11 cellular contexts compared by ENCODE assay signal in the genomic region with DNA sequence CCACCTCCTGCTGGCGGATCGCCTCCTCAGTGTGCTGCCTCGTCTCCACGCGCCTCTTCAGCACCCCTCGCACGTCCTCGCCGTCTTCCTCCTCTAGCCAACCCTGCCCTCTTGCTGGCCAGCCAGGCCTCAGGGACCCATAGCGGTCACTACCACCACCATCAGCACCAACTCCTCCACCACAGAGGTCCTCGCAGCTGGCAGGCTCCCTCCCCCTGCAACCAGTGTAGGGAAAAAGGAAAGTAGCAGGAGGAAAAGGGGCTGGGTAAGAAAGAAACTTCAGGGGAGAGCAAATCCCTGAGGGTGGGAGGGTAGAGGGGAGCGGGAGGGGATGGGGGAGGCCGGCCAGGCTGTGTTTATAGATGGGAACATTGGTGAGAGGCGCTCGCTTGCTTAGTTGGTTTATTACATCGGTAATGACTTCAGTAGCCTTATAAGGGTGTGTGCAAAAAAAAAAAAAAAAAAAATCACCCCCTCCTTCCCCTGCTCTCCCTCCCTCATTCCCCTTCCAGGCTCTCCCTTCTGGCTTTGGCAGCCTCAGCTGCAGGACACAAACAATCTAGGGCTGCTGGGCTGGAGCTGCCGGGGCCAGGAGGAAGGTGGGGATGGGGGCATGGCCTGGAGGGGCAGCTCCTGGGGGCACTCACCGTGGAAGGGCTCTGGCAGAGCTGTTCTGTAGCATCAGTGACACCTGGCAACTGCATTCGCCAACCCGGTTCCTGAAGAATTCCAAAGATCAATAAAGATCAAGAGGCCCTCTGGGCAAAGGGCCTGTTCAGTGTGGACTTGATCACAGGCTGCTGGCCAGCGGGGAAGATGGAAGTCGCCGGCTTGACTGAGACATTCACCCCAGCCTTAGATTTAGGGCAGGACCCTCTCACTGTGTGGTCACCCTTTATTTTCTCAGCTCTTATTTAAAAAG.
DNase-seq lines count a peak whose midpoint lies in the region; TF ChIP-seq lines count a peak whose summit lies in the region.
"Had no signal": no experiment of that assay in that cellular context is flagged by ENCODE, and none has a peak within 500 bp of the region (broad histone marks: within the 10 kb centered on the region; RNA-seq: fewer than 3 reads in every experiment).

No MANE protein-coding gene starts in this region.

- WGBS in mesenchymal stem cell, result 91% methylated on average over 17 of the region's 23 CpGs

- peak overlapping the region; percentile 67 for H3K4me2 ChIP-seq in fibroblast of lung (ENCODE audit: extremely low read depth, insufficient read depth, low read length)
- no peak overlapping the region for H3K4me2 ChIP-seq in mesenchymal stem cell (ENCODE audit: low read length, poor library complexity, severe bottlenecking)
- H3K4me2 ChIP-seq in osteoblast (ENCODE audit: insufficient read depth, low read length), result no peak overlapping the region

- H3K9ac ChIP-seq in fibroblast of lung (ENCODE audit: insufficient read depth, low read length) (no peak overlapping the region), mesenchymal stem cell (ENCODE audit: low read length) (peak overlapping the region; percentile 61), stomach smooth muscle (ENCODE audit: low read length in 2 of 2) (peak overlapping the region; percentile 83 to 99)

- H3K18ac ChIP-seq in mesenchymal stem cell (ENCODE audit: low read depth in 1 of 2, low read length in 2 of 2), result peak overlapping the region in 1 of 2 experiments; percentile 59

- H2BK120ac ChIP-seq in mesenchymal stem cell (ENCODE audit: low read depth, low read length), result peak overlapping the region; percentile 23

- H3K23ac ChIP-seq in mesenchymal stem cell (ENCODE audit: low read length in 2 of 2), result no peak overlapping the region

- H3K4me3 ChIP-seq in fibroblast of lung (replicated peaks in 1 of 4; ENCODE audit: control extremely low read depth in 1 of 4, insufficient read depth in 1 of 4, low read depth in 3 of 4, low read length in 4 of 4), result peak overlapping the region in 3 of 4 experiments; percentile 31 to 64 (median 46)
- H3K4me3 ChIP-seq in mesenchymal stem cell (ENCODE audit: insufficient read depth in 1 of 2, low read depth in 1 of 2, low read length in 2 of 2), result no peak overlapping the region
- peak overlapping the region; percentile 83 to 96 for H3K4me3 ChIP-seq in stomach smooth muscle (ENCODE audit: low read length in 2 of 2)
- no peak overlapping the region for H3K4me3 ChIP-seq in osteoblast (ENCODE audit: insufficient read depth, low read length)

- H4K91ac ChIP-seq in mesenchymal stem cell (ENCODE audit: low read length), result no peak overlapping the region

- peaks cover 45% of the 10 kb centered on the region for H3K79me2 ChIP-seq in fibroblast of lung (ENCODE audit: control insufficient read depth, insufficient read depth, low read length)
- H3K79me2 ChIP-seq in osteoblast (ENCODE audit: insufficient read depth, low read length), result peaks cover 9% of the 10 kb centered on the region

- H4K20me1 ChIP-seq in fibroblast of lung (ENCODE audit: control insufficient read depth, extremely low read depth, insufficient read depth, low read length), result no peaks in the 10 kb centered on the region
- no peaks in the 10 kb centered on the region for H4K20me1 ChIP-seq in osteoblast (ENCODE audit: insufficient read depth, low read length)

- peak overlapping the region; percentile 27 for H4K8ac ChIP-seq in mesenchymal stem cell (ENCODE audit: low read length)

- H3K36me3 ChIP-seq in fibroblast of lung (ENCODE audit: control insufficient read depth, insufficient read depth, low read length) (peaks cover 25% of the 10 kb centered on the region), mesenchymal stem cell (ENCODE audit: control insufficient read depth in 1 of 2, insufficient read depth in 2 of 2, low read depth in 1 of 2, low read length in 2 of 2) (peaks cover 13 to 72% of the 10 kb centered on the region in 2 experiments), stomach smooth muscle (ENCODE audit: control insufficient read depth in 2 of 2, insufficient read depth in 2 of 2, low read length in 2 of 2) (peaks cover 4 to 11% of the 10 kb centered on the region in 2 donors), osteoblast (ENCODE audit: insufficient read depth, low read length) (peaks cover 68% of the 10 kb centered on the region)
- H3K36me3 ChIP-seq: BE2C had no signal

- peak overlapping the region; percentile 44 for H2BK15ac ChIP-seq in mesenchymal stem cell (ENCODE audit: low read depth, poor library complexity, severe bottlenecking)

- DNase-seq in fibroblast of lung (ENCODE audit: low read depth in 2 of 2), result peak in 1 of 2 donors; percentile 77
- peak; percentile 41 for DNase-seq in mesenchymal stem cell
- no peak for DNase-seq in OCI-M1 (lab: John Stamatoyannopoulos, UW)
- DNase-seq in activated effector memory CD4-positive, alpha-beta T cell treated with anti-CD3 and anti-CD28 coated beads, Interleukin-2, amount 50 U/mL, for 16 hours, result no peak
- DNase-seq in activated CD4-positive, alpha-beta T cell treated with anti-CD3 and anti-CD28 coated beads for 1 hour, result no peak
- DNase-seq in osteoblast (ENCODE audit: insufficient read length, low spot score, missing footprints), result no peak
- DNase-seq: GOT3 had no signal

- peak overlapping the region in 1 of 2 experiments; percentile 45 for H2BK12ac ChIP-seq in mesenchymal stem cell (ENCODE audit: low read length in 2 of 2)

- H3K4me1 ChIP-seq in fibroblast of lung (ENCODE audit: control insufficient read depth, extremely low read depth, insufficient read depth, low read length), result peaks cover 24% of the 10 kb centered on the region
- peaks cover 30% of the 10 kb centered on the region for H3K4me1 ChIP-seq in mesenchymal stem cell (ENCODE audit: control insufficient read depth, insufficient read depth, low read depth, low read length)
- H3K4me1 ChIP-seq in stomach smooth muscle (ENCODE audit: control insufficient read depth, insufficient read depth, low read length), result peaks cover 52% of the 10 kb centered on the region
- peaks cover 20% of the 10 kb centered on the region for H3K4me1 ChIP-seq in osteoblast (ENCODE audit: insufficient read depth, low read length)
- H3K4me1 ChIP-seq: BE2C had no signal

- H3K27me3 ChIP-seq in fibroblast of lung (ENCODE audit: control insufficient read depth, insufficient read depth, low read length) (no peaks in the 10 kb centered on the region), mesenchymal stem cell (ENCODE audit: control insufficient read depth in 1 of 2, insufficient read depth in 1 of 2, low read length in 2 of 2) (no peaks in the 10 kb centered on the region), stomach smooth muscle (ENCODE audit: control insufficient read depth in 1 of 2, insufficient read depth in 2 of 2, low read length in 2 of 2) (no peaks in the 10 kb centered on the region), osteoblast (ENCODE audit: insufficient read depth, low read length) (no peaks in the 10 kb centered on the region)
- H3K27me3 ChIP-seq: BE2C had no signal

- TF ChIP-seq CTCF in VCaP (conservative IDR thresholded peaks at IDR 0.05) (no peak), fibroblast of lung (conservative IDR thresholded peaks at IDR 0.05 in 1 of 2, IDR thresholded peaks at IDR 0.05 in 1 of 2; ENCODE audit: low read depth in 1 of 2, low read length in 2 of 2) (no peak), osteoblast (IDR thresholded peaks at IDR 0.05; ENCODE audit: extremely low read depth, low read depth, low read length) (no peak)

- peak overlapping the region; percentile 71 for H2AK5ac ChIP-seq in mesenchymal stem cell (ENCODE audit: low read length, severe bottlenecking)

- H3K79me1 ChIP-seq in mesenchymal stem cell (replicated peaks; ENCODE audit: low read length, poor library complexity, severe bottlenecking), result peaks cover 43% of the 10 kb centered on the region

- H2BK5ac ChIP-seq in mesenchymal stem cell (ENCODE audit: low read depth, low read length, poor library complexity, severe bottlenecking), result no peak overlapping the region

- no peak overlapping the region for H3K14ac ChIP-seq in mesenchymal stem cell (ENCODE audit: low read length in 2 of 2)

- no peaks in the 10 kb centered on the region for H3K9me3 ChIP-seq in fibroblast of lung (ENCODE audit: control insufficient read depth, insufficient read depth, low read depth, low read length)
- H3K9me3 ChIP-seq in mesenchymal stem cell (ENCODE audit: control insufficient read depth, low read length), result no peaks in the 10 kb centered on the region
- H3K9me3 ChIP-seq in stomach smooth muscle (ENCODE audit: control insufficient read depth in 2 of 2, low read length in 2 of 2), result no peaks in the 10 kb centered on the region
- H3K9me3 ChIP-seq in osteoblast (ENCODE audit: low read depth, low read length), result no peaks in the 10 kb centered on the region
- H3K9me3 ChIP-seq: BE2C had no signal

- peak overlapping the region; percentile 70 for H3K27ac ChIP-seq in VCaP
- H3K27ac ChIP-seq in fibroblast of lung (ENCODE audit: insufficient read depth, low read length), result no peak overlapping the region
- H3K27ac ChIP-seq in mesenchymal stem cell (ENCODE audit: low read length, poor library complexity, severe bottlenecking), result no peak overlapping the region
- H3K27ac ChIP-seq in stomach smooth muscle (ENCODE audit: low read length), result peak overlapping the region; percentile 98
- no peak overlapping the region for H3K27ac ChIP-seq in osteoblast (ENCODE audit: low read depth, low read length)
- H3K27ac ChIP-seq: RWPE1 had no signal

- H3K4ac ChIP-seq in mesenchymal stem cell (ENCODE audit: low read depth in 1 of 2, low read length in 2 of 2), result peak overlapping the region in 1 of 2 experiments; percentile 35

- H2AFZ ChIP-seq in fibroblast of lung (ENCODE audit: low read length), result no peak overlapping the region
- H2AFZ ChIP-seq in mesenchymal stem cell (ENCODE audit: low read depth, low read length), result no peak overlapping the region
- H2AFZ ChIP-seq in osteoblast (ENCODE audit: low read length), result no peak overlapping the region

Comparison
In these comparisons a context has a peak if more than half of its experiments do, and no peak if none do; other contexts are left out.
1. H3K27ac ChIP-seq: peak in VCaP (single experiment) and stomach smooth muscle (single experiment); none in fibroblast of lung (single experiment), mesenchymal stem cell (single experiment) and osteoblast (single experiment).
2. H3K4me3 ChIP-seq: peak in fibroblast of lung (3 of 4) and stomach smooth muscle (2 of 2); none in mesenchymal stem cell (0 of 2) and osteoblast (single experiment).